19 cellular contexts compared by ENCODE assay signal in the genomic region with DNA sequence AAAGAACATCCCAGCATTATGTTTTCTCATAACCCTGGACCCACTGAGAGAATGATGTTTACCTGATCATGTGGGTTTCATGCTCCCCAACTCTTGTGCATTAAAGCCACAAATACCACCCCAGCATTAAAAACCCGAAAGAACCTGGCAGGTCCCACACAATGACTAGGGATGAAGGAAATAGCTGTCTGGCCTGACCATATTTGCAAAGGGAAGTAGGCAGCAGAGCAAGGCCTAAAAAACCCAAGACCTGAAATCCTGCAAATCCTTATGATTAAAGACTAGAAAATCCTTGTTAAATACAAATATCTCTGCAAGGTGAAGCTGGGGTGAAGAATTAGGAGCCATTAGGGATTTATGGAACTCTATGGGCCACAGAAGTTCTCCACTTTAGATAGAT. TPM values are rescaled to one million over a fixed set of nuclear protein-coding genes. Genes with fewer than 3 reads are reported as not detected.
DNase-seq lines count a peak whose midpoint lies in the region; ATAC-seq and TF ChIP-seq lines count a peak whose summit lies in the region.
"Had no signal": no experiment of that assay in that cellular context is flagged by ENCODE, and none has a peak within 500 bp of the region (broad histone marks: within the 10 kb centered on the region; RNA-seq: fewer than 3 reads in every experiment).

No MANE protein-coding gene starts in this region.

- H3K27ac Mint-ChIP-seq in GM23338 = no peak overlapping the region
- H3K27ac Mint-ChIP-seq in activated CD8-positive, alpha-beta T cell treated with anti-CD3 and anti-CD28 coated beads, Interleukin-2, amount 10 ng/mL, durations not matched to agents 7 days and 5 days = no peak overlapping the region
- H3K27ac Mint-ChIP-seq in stimulated activated naive CD8-positive, alpha-beta T cell treated with anti-CD3 and anti-CD28 coated beads, Interleukin-15, amount 100 ng/mL, for 72 hours = no peak overlapping the region
- no peak overlapping the region for H3K27ac Mint-ChIP-seq in T-helper 2 cell treated with Interferon-gamma antibody and Interleukin-4, amounts not matched to agents 5 μg/mL and 100 μg/mL, for 36 hours
- H3K27ac Mint-ChIP-seq: CD4-positive, CD25-positive, alpha-beta regulatory T cell; T-helper 1 cell treated with Interleukin-12 subunit alpha and Interleukin-12 subunit beta and Interleukin-4 antibody, amounts not matched to agents 30 μg/mL and 1 μg/mL, for 36 hours had no signal

- H3K9ac ChIP-seq in HUES64 (ENCODE audit: low read depth, low read length) (no peak overlapping the region), SK-N-SH (no peak overlapping the region)

- no peak for DNase-seq in GM23338 (ENCODE audit: low spot score)
- DNase-seq in activated CD8-positive, alpha-beta T cell treated with anti-CD3 and anti-CD28 coated beads, Interleukin-2, amount 10 ng/mL, durations not matched to agents 7 days and 5 days = no peak
- DNase-seq in stimulated activated naive CD8-positive, alpha-beta T cell treated with anti-CD3 and anti-CD28 coated beads, Interleukin-15, amount 100 ng/mL, for 72 hours = no peak
- DNase-seq in T-helper 2 cell treated with Interferon-gamma antibody and Interleukin-4, amounts not matched to agents 5 μg/mL and 100 μg/mL, for 36 hours (ENCODE audit: low spot score) = no peak
- no peak for DNase-seq in SIG-M5 (lab: John Stamatoyannopoulos, UW)
- DNase-seq in SK-N-SH = no peak
- DNase-seq: Caco-2, IMR-90, Karpas-422, NCI-H1417 treated with DMSO at 0.1 percent for 48 hours, NCI-H1930, NCI-H2171, NCI-H774, Peyer's patch had no signal

- TF ChIP-seq CTCF in GM23338 (conservative IDR thresholded peaks at IDR 0.05; ENCODE audit: low read depth in 2 of 2) (no peak), SK-N-SH (IDR thresholded peaks at IDR 0.05) (no peak)

- H3K9me3 ChIP-seq in HUES64 (ENCODE audit: insufficient read depth, low read depth, low read length) (no peaks in the 10 kb centered on the region), SK-N-SH (no peaks in the 10 kb centered on the region)
- H3K9me3 ChIP-seq: Caco-2, Peyer's patch had no signal

- no peaks in the 10 kb centered on the region for H3K27me3 Mint-ChIP-seq in GM23338 (ENCODE audit: insufficient read depth, low read depth, poor library complexity)
- H3K27me3 Mint-ChIP-seq in activated CD8-positive, alpha-beta T cell treated with anti-CD3 and anti-CD28 coated beads, Interleukin-2, amount 10 ng/mL, durations not matched to agents 7 days and 5 days (ENCODE audit: low read depth) = no peaks in the 10 kb centered on the region
- no peaks in the 10 kb centered on the region for H3K27me3 Mint-ChIP-seq in stimulated activated naive CD8-positive, alpha-beta T cell treated with anti-CD3 and anti-CD28 coated beads, Interleukin-15, amount 100 ng/mL, for 72 hours
- peaks cover 2% of the 10 kb centered on the region for H3K27me3 Mint-ChIP-seq in T-helper 2 cell treated with Interferon-gamma antibody and Interleukin-4, amounts not matched to agents 5 μg/mL and 100 μg/mL, for 36 hours (ENCODE audit: low read depth)

- peaks cover 5% of the 10 kb centered on the region for H3F3A ChIP-seq in GM23338 (replicated peaks; ENCODE audit: low read depth)
- no peaks in the 10 kb centered on the region for H3F3A ChIP-seq in SK-N-SH (replicated peaks; ENCODE audit: insufficient read depth)

- H3K27ac ChIP-seq in GM23338 (ENCODE audit: low read depth) = peak overlapping the region; percentile 92
- peak overlapping the region; percentile 79; the same call in 1 of the 2 replicates for H3K27ac ChIP-seq in HUES64 (ENCODE audit: low read depth, low read length)
- H3K27ac ChIP-seq in SK-N-SH (ENCODE audit: low read depth in 2 of 2, low read length in 1 of 2) = no peak overlapping the region
- H3K27ac ChIP-seq: Peyer's patch, SK-N-MC had no signal

- peaks cover 90% of the 10 kb centered on the region for H3K79me2 ChIP-seq in GM23338 (replicated peaks; ENCODE audit: insufficient read depth)
- H3K79me2 ChIP-seq in SK-N-SH (ENCODE audit: insufficient read depth) = no peaks in the 10 kb centered on the region

- H4K20me1 ChIP-seq in GM23338 (replicated peaks; ENCODE audit: insufficient read depth) (no peaks in the 10 kb centered on the region), SK-N-SH (ENCODE audit: insufficient read depth) (no peaks in the 10 kb centered on the region)

- H3K4me1 ChIP-seq in GM23338 (ENCODE audit: insufficient read depth) = peaks cover 62% of the 10 kb centered on the region
- H3K4me1 ChIP-seq in HUES64 (ENCODE audit: insufficient read depth, low read length) = peaks cover 68% of the 10 kb centered on the region
- peaks cover 0 to 3% of the 10 kb centered on the region in 2 experiments; a peak in 2 of 4 replicates for H3K4me1 ChIP-seq in SK-N-SH (ENCODE audit: control insufficient read depth in 1 of 2, insufficient read depth in 2 of 2, low read depth in 1 of 2, low read length in 1 of 2)

- H3K36me3 Mint-ChIP-seq in GM23338 (ENCODE audit: low read depth) = peaks cover 16% of the 10 kb centered on the region
- H3K36me3 Mint-ChIP-seq in activated CD8-positive, alpha-beta T cell treated with anti-CD3 and anti-CD28 coated beads, Interleukin-2, amount 10 ng/mL, durations not matched to agents 7 days and 5 days (ENCODE audit: low read depth) = peaks cover 2% of the 10 kb centered on the region
- H3K36me3 Mint-ChIP-seq in T-helper 2 cell treated with Interferon-gamma antibody and Interleukin-4, amounts not matched to agents 5 μg/mL and 100 μg/mL, for 36 hours (ENCODE audit: low read depth) = no peaks in the 10 kb centered on the region
- H3K36me3 Mint-ChIP-seq: CD4-positive, CD25-positive, alpha-beta regulatory T cell had no signal

- H3K4me3 Mint-ChIP-seq in GM23338 = no peak overlapping the region
- H3K4me3 Mint-ChIP-seq in activated CD8-positive, alpha-beta T cell treated with anti-CD3 and anti-CD28 coated beads, Interleukin-2, amount 10 ng/mL, durations not matched to agents 7 days and 5 days = no peak overlapping the region
- H3K4me3 Mint-ChIP-seq in stimulated activated naive CD8-positive, alpha-beta T cell treated with anti-CD3 and anti-CD28 coated beads, Interleukin-15, amount 100 ng/mL, for 72 hours = no peak overlapping the region
- H3K4me3 Mint-ChIP-seq in T-helper 2 cell treated with Interferon-gamma antibody and Interleukin-4, amounts not matched to agents 5 μg/mL and 100 μg/mL, for 36 hours = no peak overlapping the region
- H3K4me3 Mint-ChIP-seq: CD4-positive, CD25-positive, alpha-beta regulatory T cell; T-helper 1 cell treated with Interleukin-12 subunit alpha and Interleukin-12 subunit beta and Interleukin-4 antibody, amounts not matched to agents 30 μg/mL and 1 μg/mL, for 36 hours had no signal

- H3K9me3 Mint-ChIP-seq in GM23338 = no peaks in the 10 kb centered on the region
- no peaks in the 10 kb centered on the region for H3K9me3 Mint-ChIP-seq in activated CD8-positive, alpha-beta T cell treated with anti-CD3 and anti-CD28 coated beads, Interleukin-2, amount 10 ng/mL, durations not matched to agents 7 days and 5 days (ENCODE audit: insufficient read depth)
- no peaks in the 10 kb centered on the region for H3K9me3 Mint-ChIP-seq in stimulated activated naive CD8-positive, alpha-beta T cell treated with anti-CD3 and anti-CD28 coated beads, Interleukin-15, amount 100 ng/mL, for 72 hours
- H3K9me3 Mint-ChIP-seq in T-helper 2 cell treated with Interferon-gamma antibody and Interleukin-4, amounts not matched to agents 5 μg/mL and 100 μg/mL, for 36 hours = no peaks in the 10 kb centered on the region
- H3K9me3 Mint-ChIP-seq: CD4-positive, CD25-positive, alpha-beta regulatory T cell; T-helper 1 cell treated with Interleukin-12 subunit alpha and Interleukin-12 subunit beta and Interleukin-4 antibody, amounts not matched to agents 30 μg/mL and 1 μg/mL, for 36 hours had no signal

- peak overlapping the region; percentile 45 for H3K4me2 ChIP-seq in GM23338
- no peak overlapping the region for H3K4me2 ChIP-seq in SK-N-SH

- H3K27me3 ChIP-seq in GM23338 (ENCODE audit: insufficient read depth) (no peaks in the 10 kb centered on the region), HUES64 (ENCODE audit: insufficient read depth, low read length) (no peaks in the 10 kb centered on the region), SK-N-SH (ENCODE audit: insufficient read depth) (no peaks in the 10 kb centered on the region)
- H3K27me3 ChIP-seq: Peyer's patch had no signal

- no peak for ATAC-seq in GM23338
- peak; percentile 21 for ATAC-seq in activated CD8-positive, alpha-beta T cell treated with anti-CD3 and anti-CD28 coated beads, Interleukin-2, amount 10 ng/mL, durations not matched to agents 7 days and 5 days
- ATAC-seq in stimulated activated naive CD8-positive, alpha-beta T cell treated with anti-CD3 and anti-CD28 coated beads, Interleukin-15, amount 100 ng/mL, for 72 hours = peak; percentile 37
- ATAC-seq: Right ventricle myocardium inferior had no signal

- POLR2A ChIA-PET in activated CD8-positive, alpha-beta T cell treated with anti-CD3 and anti-CD28 coated beads, Interleukin-2, amount 10 ng/mL, durations not matched to agents 7 days and 5 days (lab: Charles Lee) = interaction anchor here (1.1 kb wide), 1 partner anchor 25 kb away, joined by 3 read pairs; no protein-coding TSS in a partner anchor
- POLR2A ChIA-PET in SK-N-SH (lab: Yijun Ruan, JAX) = no interaction called here

- no peak for TF ChIP-seq EP300 in SK-N-SH (IDR thresholded peaks at IDR 0.05; ENCODE audit: borderline replicate concordance in 1 of 2, low read depth in 1 of 2, low read length in 1 of 2)

- H3K36me3 ChIP-seq in GM23338 (ENCODE audit: insufficient read depth) (no peaks in the 10 kb centered on the region), HUES64 (ENCODE audit: insufficient read depth, low read length) (peaks cover 3% of the 10 kb centered on the region), SK-N-SH (replicated peaks in 1 of 2; ENCODE audit: control insufficient read depth in 1 of 2, insufficient read depth in 2 of 2, low read length in 1 of 2) (no peaks in the 10 kb centered on the region)
- H3K36me3 ChIP-seq: Peyer's patch had no signal

- no peak for TF ChIP-seq RAD21 in SK-N-SH (IDR thresholded peaks at IDR 0.05; ENCODE audit: low read length)

- H2AFZ ChIP-seq in GM23338 (no peak overlapping the region), SK-N-SH (ENCODE audit: low read depth) (no peak overlapping the region)

- H3K9me2 ChIP-seq in GM23338 (ENCODE audit: insufficient read depth) = no peaks in the 10 kb centered on the region
- no peaks in the 10 kb centered on the region for H3K9me2 ChIP-seq in SK-N-SH

- WGBS in HUES64 = 90% methylated on average over 1 of the region's 1 CpG
- 73% methylated on average over 1 of the region's 1 CpG for WGBS in SK-N-SH (ENCODE audit: low lambda C conversion rate)

- peaks cover 71% of the 10 kb centered on the region for H3K4me1 Mint-ChIP-seq in GM23338
- H3K4me1 Mint-ChIP-seq in activated CD8-positive, alpha-beta T cell treated with anti-CD3 and anti-CD28 coated beads, Interleukin-2, amount 10 ng/mL, durations not matched to agents 7 days and 5 days (ENCODE audit: low read depth) = peaks cover 64% of the 10 kb centered on the region
- peaks cover 56% of the 10 kb centered on the region for H3K4me1 Mint-ChIP-seq in stimulated activated naive CD8-positive, alpha-beta T cell treated with anti-CD3 and anti-CD28 coated beads, Interleukin-15, amount 100 ng/mL, for 72 hours
- H3K4me1 Mint-ChIP-seq in T-helper 2 cell treated with Interferon-gamma antibody and Interleukin-4, amounts not matched to agents 5 μg/mL and 100 μg/mL, for 36 hours (ENCODE audit: low read depth) = peaks cover 25% of the 10 kb centered on the region

- H3K4me3 ChIP-seq in GM23338 (0 out of 2 replicates have a peak overlapping the region, but pooled peaks have one; percentile 2), HUES64 (ENCODE audit: low read length) (no peak overlapping the region), SK-N-SH (ENCODE audit: low read depth in 2 of 2, low read length in 1 of 2) (no peak overlapping the region)
- H3K4me3 ChIP-seq: Peyer's patch, SK-N-MC had no signal

- CTCF ChIA-PET in activated CD8-positive, alpha-beta T cell treated with anti-CD3 and anti-CD28 coated beads, Interleukin-2, amount 10 ng/mL, durations not matched to agents 7 days and 5 days (lab: Charles Lee) = interaction anchor here (0.9 to 6.2 kb wide), 5 partner anchors 9 to 262 kb away, joined by 3 to 46 read pairs (median 3); no protein-coding TSS in a partner anchor
- CTCF ChIA-PET in SK-N-SH (lab: Yijun Ruan, JAX) = interaction anchor here (1.1 kb wide), 1 partner anchor 19 kb away, joined by 4 read pairs; no protein-coding TSS in a partner anchor

RNA-seq across cellular contexts. Expression of gene PAK1, which starts 23.7 kb away (rescaled TPM):
- 143 and 175 TPM in 2 replicates for total RNA-seq in GM23338 (2014; rRNA removed; shearing (Covaris generic))
- 102 and 109 TPM in 2 replicates for polyA plus RNA-seq in GM23338 (2016; fragmentation: Nextera tagmentation; extraction: Ambion mirVana)
- 102 TPM for polyA plus RNA-seq in HUES64 (2013, experiment 1 of 2)
- polyA plus RNA-seq in HUES64 (2013, experiment 2 of 2) = 111 TPM
- 10 to 100 TPM; 85.7 to 91.5 TPM for total RNA-seq in activated CD8-positive, alpha-beta T cell treated with anti-CD3 and anti-CD28 coated beads, Interleukin-2, amount 10 ng/mL, durations not matched to agents 7 days and 5 days
- 14.2 and 17.9 TPM in 2 replicates for polyA plus RNA-seq in SK-N-SH (2012; rRNA removed)
- polyA plus RNA-seq in SK-N-SH (2012; cell fraction: cytosol; rRNA removed) = 10.2 and 11.8 TPM in 2 replicates
- 22.9 and 30.0 TPM in 2 replicates for polyA plus RNA-seq in SK-N-SH (2012; cell fraction: nucleus; rRNA removed)

Comparison
In these comparisons a context has a peak if more than half of its experiments do, and no peak if none do; other contexts are left out.
1. H3K27ac ChIP-seq: peak in GM23338 (single experiment) and HUES64 (single experiment); none in SK-N-SH (0 of 2).